ENCODE assay signal across 18 cellular contexts in genomic region chr22:38074181-38075104, GRCh38. TPM values are rescaled to one million over a fixed set of nuclear protein-coding genes. Genes with fewer than 3 reads are reported as not detected.
DNase-seq lines count a peak whose midpoint lies in the region; ATAC-seq and TF ChIP-seq lines count a peak whose summit lies in the region.
"Had no signal": no experiment of that assay in that cellular context is flagged by ENCODE, and none has a peak within 500 bp of the region (broad histone marks: within the 10 kb centered on the region; RNA-seq: fewer than 3 reads in every experiment).

No MANE protein-coding gene starts in this region.

- H3K9me3 Mint-ChIP-seq in nephron, result no peaks in the 10 kb centered on the region
- H3K9me3 Mint-ChIP-seq: activated T-helper 17 cell treated with anti-CD3 and anti-CD28 coated beads, Interleukin-2, amount 50 U/mL, for 72 hours had no signal

- H3K27ac Mint-ChIP-seq in nephron, result no peak overlapping the region
- H3K27ac Mint-ChIP-seq: activated T-helper 17 cell treated with anti-CD3 and anti-CD28 coated beads, Interleukin-2, amount 50 U/mL, for 72 hours had no signal

- CTCF ChIA-PET in AG04450 (lab: Charles Lee), result interaction anchor here (0.6 to 1.8 kb wide), 24 partner anchors 10 to 578 kb away, joined by 3 to 10 read pairs (median 4); partner anchors contain the start of gene SOX10

- H3K27me3 Mint-ChIP-seq in nephron (ENCODE audit: low read depth), result peaks cover under 1% of the 10 kb centered on the region
- H3K27me3 Mint-ChIP-seq: activated T-helper 17 cell treated with anti-CD3 and anti-CD28 coated beads, Interleukin-2, amount 50 U/mL, for 72 hours had no signal

- H3K9me3 ChIP-seq in AG04450 (ENCODE audit: control insufficient read depth, insufficient read depth, low read length), result no peaks in the 10 kb centered on the region
- H3K9me3 ChIP-seq: A549, breast epithelium, neutrophil, upper lobe of left lung had no signal

- H3K4me1 Mint-ChIP-seq in nephron, result peaks cover 14% of the 10 kb centered on the region
- H3K4me1 Mint-ChIP-seq: activated T-helper 17 cell treated with anti-CD3 and anti-CD28 coated beads, Interleukin-2, amount 50 U/mL, for 72 hours had no signal

- peak; percentile 61 for TF ChIP-seq CTCF in AG04450 (IDR thresholded peaks at IDR 0.05; ENCODE audit: low read depth, low read length)
- peak; percentile 54 for TF ChIP-seq CTCF in fibroblast of the aortic adventitia (IDR thresholded peaks at IDR 0.05; ENCODE audit: insufficient read depth, low read length)
- TF ChIP-seq CTCF in nephron (IDR thresholded peaks at IDR 0.05; ENCODE audit: unreplicated experiment in 3 of 3), result peak; percentile 27 to 46 (median 28)

- H3K4me3 ChIP-seq in AG04450 (ENCODE audit: low read depth, low read length) (no peak overlapping the region), fibroblast of the aortic adventitia (ENCODE audit: low read depth, low read length) (no peak overlapping the region)
- H3K4me3 ChIP-seq: A549, breast epithelium, upper lobe of left lung had no signal

- no peak overlapping the region for H3K4me3 Mint-ChIP-seq in nephron
- H3K4me3 Mint-ChIP-seq: activated T-helper 17 cell treated with anti-CD3 and anti-CD28 coated beads, Interleukin-2, amount 50 U/mL, for 72 hours had no signal

- POLR2A ChIA-PET in AG04450 (lab: Yijun Ruan, JAX), result no interaction called here

- DNase-seq in AG04450 (ENCODE audit: low read depth, low spot score) (peak; percentile 10), amniotic epithelial cell (ENCODE audit: low read depth) (peak; percentile 37), fibroblast of the aortic adventitia (ENCODE audit: low read depth) (peak; percentile 29), NCI-H2081 (lab: John Stamatoyannopoulos, UW) (no peak), HT-29 (ENCODE audit: low spot score) (no peak), DMS53 treated with DMSO at 0.1 percent for 48 hours (lab: John Stamatoyannopoulos, UW; ENCODE audit: unreplicated experiment) (no peak)
- DNase-seq: activated CD4-positive, alpha-beta T cell treated with anti-CD3 and anti-CD28 coated beads for 4 hours; NCI-H2227 treated with DMSO at 0.1 percent for 48 hours; OCI-M1; stimulated activated CD4-positive, alpha-beta T cell treated with anti-CD3 and anti-CD28 coated beads, Interleukin-12 subunit alpha, Interleukin-12 subunit beta, amount 100 ng/mL, for 4 hours had no signal

- peaks cover under 1% of the 10 kb centered on the region for H3K27me3 ChIP-seq in AG04450 (ENCODE audit: control insufficient read depth, insufficient read depth, low read length)
- H3K27me3 ChIP-seq: breast epithelium, upper lobe of left lung had no signal

- H3K27ac ChIP-seq in AG04450 (ENCODE audit: low read depth, low read length), result no peak overlapping the region
- H3K27ac ChIP-seq: A549, breast epithelium, neutrophil, upper lobe of left lung had no signal

- no peak for ATAC-seq in HG03457 (IDR thresholded peaks at IDR 0.05; ENCODE audit: unreplicated experiment)
- ATAC-seq: A549; activated T-helper 17 cell treated with anti-CD3 and anti-CD28 coated beads, Interleukin-2, amount 50 U/mL, for 72 hours; esophagus mucosa had no signal

- H3K36me3 Mint-ChIP-seq in nephron (ENCODE audit: low read depth), result peaks cover 11% of the 10 kb centered on the region

RNA-seq across cellular contexts. Expression of gene SLC16A8, which starts 9.5 kb away (rescaled TPM):
- polyA plus RNA-seq in AG04450 (2011; rRNA removed), result 0.11 TPM in 1 of 2 replicates, not detected in the other
- polyA minus RNA-seq in AG04450 (2011; rRNA and poly(A)+ RNA removed), result not detected in 2 replicates
- 0.18 and 1.6 TPM in 2 replicates for total RNA-seq in fibroblast of the aortic adventitia (ENCODE audit: low replicate concordance)
- total RNA-seq in HT-29 (2014; rRNA removed; shearing (Covaris generic)), result not detected in 2 replicates
- total RNA-seq: activated T-helper 17 cell treated with anti-CD3 and anti-CD28 coated beads, Interleukin-2, amount 50 U/mL, for 72 hours had no signal
- polyA plus RNA-seq: A549 had no signal

RNA-seq across cellular contexts. Expression of gene PICK1, which starts 17.2 kb away (rescaled TPM):
- 10.5 and 11.5 TPM in 2 replicates for polyA plus RNA-seq in AG04450 (2011; rRNA removed)
- 11.3 and 14.7 TPM in 2 replicates for polyA minus RNA-seq in AG04450 (2011; rRNA and poly(A)+ RNA removed)
- 6.5 and 14.5 TPM in 2 replicates for total RNA-seq in fibroblast of the aortic adventitia (ENCODE audit: low replicate concordance)
- 49.5 and 52.5 TPM in 2 replicates for total RNA-seq in HT-29 (2014; rRNA removed; shearing (Covaris generic))

RNA-seq across cellular contexts. Expression of gene BAIAP2L2, which starts 36.0 kb away (rescaled TPM):
- 0.04 and 0.09 TPM in 2 replicates for polyA plus RNA-seq in AG04450 (2011; rRNA removed)
- not detected in 2 replicates for polyA minus RNA-seq in AG04450 (2011; rRNA and poly(A)+ RNA removed)
- total RNA-seq in fibroblast of the aortic adventitia (ENCODE audit: low replicate concordance), result 3.2 and 6.0 TPM in 2 replicates
- 9.5 and 11.6 TPM in 2 replicates for total RNA-seq in HT-29 (2014; rRNA removed; shearing (Covaris generic))

Comparison
In these comparisons a context has a peak if more than half of its experiments do, and no peak if none do; other contexts are left out.
1. DNase-seq: peak in AG04450 (single experiment), amniotic epithelial cell (single experiment) and fibroblast of the aortic adventitia (single experiment); none in NCI-H2081 (0 of 2), HT-29 (single experiment) and DMS53 treated with DMSO at 0.1 percent for 48 hours (single experiment).
2. Peak in every context shown above with its lines, with median percentiles within 50 percentile points of each other: CTCF ChIP-seq.